In the genomic region with DNA sequence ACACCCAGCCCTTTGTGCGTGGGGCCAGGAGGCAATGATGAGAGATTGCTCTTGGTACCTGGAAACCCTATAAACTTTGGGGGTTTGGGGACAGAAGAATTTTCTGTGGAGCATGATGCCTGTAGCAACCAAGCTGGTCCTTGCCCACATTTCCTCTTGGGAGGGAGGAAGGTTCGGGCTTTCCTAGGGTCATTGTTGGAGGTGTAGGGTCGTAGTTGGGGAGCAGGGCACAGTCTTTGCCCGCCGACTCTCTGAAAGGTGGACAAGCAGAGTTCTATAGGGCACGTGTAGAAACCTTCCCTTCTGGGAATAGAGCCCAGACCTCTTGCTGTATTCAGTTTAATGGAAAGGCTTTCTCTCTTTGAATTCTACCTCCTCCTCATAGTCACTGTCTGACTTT, we compare ENCODE assay signal across 9 cellular contexts. TPM values are rescaled to one million over a fixed set of nuclear protein-coding genes. Genes with fewer than 3 reads are reported as not detected.
DNase-seq lines count a peak whose midpoint lies in the region; ATAC-seq and TF ChIP-seq lines count a peak whose summit lies in the region.
"Had no signal": no experiment of that assay in that cellular context is flagged by ENCODE, and none has a peak within 500 bp of the region (broad histone marks: within the 10 kb centered on the region; RNA-seq: fewer than 3 reads in every experiment).

No MANE protein-coding gene starts in this region.

- CTCF ChIA-PET in activated naive CD4-positive, alpha-beta T cell treated with anti-CD3 and anti-CD28 coated beads for 36 hours (lab: Charles Lee) = interaction anchor here (0.6 kb wide), 1 partner anchor 623 kb away, joined by 3 read pairs; no protein-coding TSS in a partner anchor
- CTCF ChIA-PET in MCF 10A (lab: Yijun Ruan, JAX) = interaction anchor here (0.7 kb wide), 1 partner anchor 799 kb away, joined by 3 read pairs; no protein-coding TSS in a partner anchor

- no peak for TF ChIP-seq CTCF in MCF 10A (IDR thresholded peaks at IDR 0.05; ENCODE audit: unreplicated experiment)
- no peak for TF ChIP-seq CTCF in upper lobe of left lung (IDR thresholded peaks at IDR 0.05)

- H3K27ac Mint-ChIP-seq in activated naive CD4-positive, alpha-beta T cell treated with anti-CD3 and anti-CD28 coated beads for 36 hours = no peak overlapping the region
- H3K27ac Mint-ChIP-seq in MCF 10A (ENCODE audit: low read depth, unreplicated experiment) = peak overlapping the region; percentile 96
- peak overlapping the region; percentile 85 for H3K27ac Mint-ChIP-seq in memory B cell

- ATAC-seq in memory B cell (ENCODE audit: low read depth) (no peak), upper lobe of left lung (ENCODE audit: low FRiP score in 2 of 2) (no peak), GM21447 (IDR thresholded peaks at IDR 0.05; ENCODE audit: unreplicated experiment) (no peak), GM21737 (IDR thresholded peaks at IDR 0.05; ENCODE audit: unreplicated experiment) (no peak)

- POLR2A ChIA-PET in MCF 10A (lab: Yijun Ruan, JAX) = interaction anchor here (0.7 kb wide), 1 partner anchor 13 kb away, joined by 3 read pairs; no protein-coding TSS in a partner anchor

- intact Hi-C loops in activated naive CD4-positive, alpha-beta T cell treated with anti-CD3 and anti-CD28 coated beads for 36 hours (cut with micrococcal nuclease) = loop anchor here (1.0 to 5.0 kb wide), 5 partner anchors 34 to 769 kb away; a partner anchor contains a TSS
- intact Hi-C loops in MCF 10A (cut with micrococcal nuclease) = loop anchor here (1.0 kb wide), 1 partner anchor 33 kb away; no protein-coding TSS in a partner anchor

- no peak for TF ChIP-seq EP300 in upper lobe of left lung (IDR thresholded peaks at IDR 0.05)

- H3K9me3 ChIP-seq in upper lobe of left lung = no peaks in the 10 kb centered on the region

- peaks cover 9% of the 10 kb centered on the region for H3K27me3 Mint-ChIP-seq in activated naive CD4-positive, alpha-beta T cell treated with anti-CD3 and anti-CD28 coated beads for 36 hours (ENCODE audit: low read depth)
- H3K27me3 Mint-ChIP-seq in MCF 10A (ENCODE audit: insufficient read depth, unreplicated experiment) (no peaks in the 10 kb centered on the region), memory B cell (peaks cover 4% of the 10 kb centered on the region)

- peak overlapping the region; percentile 84 for H3K4me3 Mint-ChIP-seq in activated naive CD4-positive, alpha-beta T cell treated with anti-CD3 and anti-CD28 coated beads for 36 hours
- H3K4me3 Mint-ChIP-seq in MCF 10A (ENCODE audit: unreplicated experiment) (peak overlapping the region; percentile 85), memory B cell (peak overlapping the region; percentile 92)

- no peaks in the 10 kb centered on the region for H3K27me3 ChIP-seq in upper lobe of left lung

- no peak for DNase-seq in activated naive CD4-positive, alpha-beta T cell treated with anti-CD3 and anti-CD28 coated beads for 36 hours
- no peak for DNase-seq in activated naive CD4-positive, alpha-beta T cell treated with Interleukin-2 at 50 U/mL for 16 hours
- DNase-seq in MCF 10A (ENCODE audit: unreplicated experiment) (no peak), memory B cell (ENCODE audit: low spot score in 2 of 2) (no peak), upper lobe of left lung (no peak), DMS 273 (lab: John Stamatoyannopoulos, UW; ENCODE audit: unreplicated experiment) (no peak)
- DNase-seq: NCI-H2081 treated with DMSO at 0.1 percent for 48 hours had no signal

- no peaks in the 10 kb centered on the region for H3K36me3 ChIP-seq in upper lobe of left lung

- H3K4me1 Mint-ChIP-seq in activated naive CD4-positive, alpha-beta T cell treated with anti-CD3 and anti-CD28 coated beads for 36 hours (ENCODE audit: low read depth) = peaks cover 16% of the 10 kb centered on the region
- H3K4me1 Mint-ChIP-seq in MCF 10A (ENCODE audit: insufficient read depth, unreplicated experiment) (peaks cover 12% of the 10 kb centered on the region), memory B cell (peaks cover 32% of the 10 kb centered on the region)

- H3K27ac ChIP-seq in upper lobe of left lung = peak overlapping the region in 3 of 4 donors; percentile 93 to 99 (median 97)

- H3K9me3 Mint-ChIP-seq in activated naive CD4-positive, alpha-beta T cell treated with anti-CD3 and anti-CD28 coated beads for 36 hours = no peaks in the 10 kb centered on the region
- no peaks in the 10 kb centered on the region for H3K9me3 Mint-ChIP-seq in MCF 10A (ENCODE audit: unreplicated experiment)
- H3K9me3 Mint-ChIP-seq in memory B cell = no peaks in the 10 kb centered on the region

- 35 to 48% methylated on average over 6 of the region's 6 CpGs for WGBS in upper lobe of left lung, 2 donors

- no peaks in the 10 kb centered on the region for H3K36me3 Mint-ChIP-seq in activated naive CD4-positive, alpha-beta T cell treated with anti-CD3 and anti-CD28 coated beads for 36 hours (ENCODE audit: low read depth)
- no peaks in the 10 kb centered on the region for H3K36me3 Mint-ChIP-seq in MCF 10A (ENCODE audit: insufficient read depth, unreplicated experiment)
- peaks cover 8% of the 10 kb centered on the region for H3K36me3 Mint-ChIP-seq in memory B cell

- BruUV-seq in MCF 10A (replicated peaks; lab: Mats Ljungman, UMichigan) = no TSS peak

- no peak for TF ChIP-seq POLR2A in upper lobe of left lung (IDR thresholded peaks at IDR 0.05)

- peak overlapping the region; percentile 42 to 73 (median 60) for H3K4me3 ChIP-seq in upper lobe of left lung

- H3K4me1 ChIP-seq in upper lobe of left lung = peaks cover 16 to 34% (median 21%) of the 10 kb centered on the region in 4 donors

RNA-seq across cellular contexts. Expression of a gene that starts 1.4 kb away (rescaled TPM):
- total RNA-seq in activated naive CD4-positive, alpha-beta T cell treated with anti-CD3 and anti-CD28 coated beads for 36 hours = 1 to 10 TPM in 1 of 2 experiments, under 1 TPM in 1; 0.81 to 1.3 TPM
- 4.0 and 4.9 TPM in 2 replicates for total RNA-seq in MCF 10A (2022)
- 10 to 100 TPM; 12.7 to 21.1 (median 16.0) TPM for total RNA-seq in upper lobe of left lung
